Comparison of ENCODE assay signal across 1 cellular context in the genomic region with DNA sequence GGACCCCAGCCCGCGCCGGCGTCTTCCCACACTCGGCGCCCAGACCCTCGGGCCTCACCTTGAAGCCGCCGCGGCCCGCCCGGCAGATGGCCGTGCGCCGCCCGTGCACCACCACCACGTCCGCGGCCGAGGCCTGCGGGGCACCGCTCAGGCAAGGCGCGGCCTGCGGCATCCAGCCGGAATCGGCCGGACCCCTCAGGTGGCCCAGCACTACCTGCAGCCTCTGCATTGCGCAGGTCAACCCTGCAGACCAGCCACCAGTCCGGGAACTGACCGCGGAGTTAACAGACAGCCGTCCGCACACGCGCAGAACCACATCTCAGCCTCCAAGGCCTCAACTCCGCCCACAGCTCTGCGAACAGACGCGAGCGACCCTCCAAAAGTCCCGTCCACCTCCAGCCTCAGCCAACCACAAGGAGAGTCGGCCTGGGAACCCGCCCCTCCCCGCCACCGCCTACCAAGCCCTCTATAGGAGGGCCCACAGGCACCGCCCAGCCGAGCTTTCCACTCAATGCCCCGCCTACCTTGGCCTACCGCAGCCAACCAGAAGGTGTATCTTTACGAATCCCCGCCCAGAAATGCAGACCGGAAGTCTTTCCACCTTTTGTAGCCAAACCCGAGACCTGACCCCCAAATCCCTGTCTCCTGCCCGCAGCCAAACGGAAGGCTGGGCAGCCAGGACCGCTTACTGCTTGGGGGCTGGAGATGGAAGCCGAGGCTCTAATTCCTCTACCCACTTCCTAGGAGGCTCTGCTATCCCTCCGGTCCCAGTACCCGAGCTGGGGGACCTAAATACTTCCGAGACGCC.
A peak's percentile ranks its signal among the peaks of the same experiment; 100 is the strongest.
TF ChIP-seq lines count a peak whose summit lies in the region.

A gene with protein sequence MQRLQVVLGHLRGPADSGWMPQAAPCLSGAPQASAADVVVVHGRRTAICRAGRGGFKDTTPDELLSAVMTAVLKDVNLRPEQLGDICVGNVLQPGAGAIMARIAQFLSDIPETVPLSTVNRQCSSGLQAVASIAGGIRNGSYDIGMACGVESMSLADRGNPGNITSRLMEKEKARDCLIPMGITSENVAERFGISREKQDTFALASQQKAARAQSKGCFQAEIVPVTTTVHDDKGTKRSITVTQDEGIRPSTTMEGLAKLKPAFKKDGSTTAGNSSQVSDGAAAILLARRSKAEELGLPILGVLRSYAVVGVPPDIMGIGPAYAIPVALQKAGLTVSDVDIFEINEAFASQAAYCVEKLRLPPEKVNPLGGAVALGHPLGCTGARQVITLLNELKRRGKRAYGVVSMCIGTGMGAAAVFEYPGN (minus strand): TSS at position 321 of the 808 bp plus-strand sequence. CDS start 92 bp downstream, at position 229.

TF ChIP-seq in K562, 482 proteins besides CTCF, POLR2A, EP300 and RAD21 (continued from another document and continues in another):
- TF ChIP-seq HOMEZ (CRISPR knock-in tag; IDR thresholded peaks at IDR 0.05) (peak; percentile 5; the same call in 1 of the 2 replicates), HINFP (tag; conservative IDR thresholded peaks at IDR 0.05; ENCODE audit: low read depth) (no peak), JUN (IDR thresholded peaks at IDR 0.05; ENCODE audit: borderline replicate concordance, low read depth, low read length) (0 out of 2 replicates have a peak, but pooled peaks have one; percentile 16), JUN (CRISPR knock-in tag; IDR thresholded peaks at IDR 0.05; ENCODE audit: borderline replicate concordance) (0 out of 2 replicates have a peak, but pooled peaks have one; percentile 79), ZNF212 (CRISPR knock-in tag; IDR thresholded peaks at IDR 0.05) (peak; percentile 84; the same call in 1 of the 2 replicates), MBD2 (IDR thresholded peaks at IDR 0.05; ENCODE audit: borderline replicate concordance, low read depth) (peak; percentile 75; the same call in 1 of the 2 replicates), GATAD2A (IDR thresholded peaks at IDR 0.05) (no peak), ZNF511 (CRISPR knock-in tag; IDR thresholded peaks at IDR 0.05) (peak; percentile 75; the same call in 1 of the 2 replicates), NR2C1 (IDR thresholded peaks at IDR 0.05) (peak; percentile 73), NR2C1 (tag; IDR thresholded peaks at IDR 0.05) (peak; percentile 76), TEAD4 (IDR thresholded peaks at IDR 0.05; ENCODE audit: low read length) (0 out of 2 replicates have a peak, but pooled peaks have one; percentile 16), TEAD4 (CRISPR knock-in tag; IDR thresholded peaks at IDR 0.05; ENCODE audit: borderline replicate concordance) (no peak), DPF2 (IDR thresholded peaks at IDR 0.05) (peak; percentile 54; the same call in 1 of the 2 replicates), ETV1 (tag; conservative IDR thresholded peaks at IDR 0.05; ENCODE audit: low read depth) (peak; percentile 80), HNRNPH1 (optimal IDR thresholded peaks at IDR 0.05; ENCODE audit: low read depth, low read length) (no peak), FOXP1 (CRISPR knock-in tag; IDR thresholded peaks at IDR 0.05) (0 out of 2 replicates have a peak, but pooled peaks have one; percentile 60), ELF4 (CRISPR knock-in tag; IDR thresholded peaks at IDR 0.05) (peak; percentile 93), ZNF354B (CRISPR knock-in tag; IDR thresholded peaks at IDR 0.05) (0 out of 2 replicates have a peak, but pooled peaks have one; percentile 30), GABPA (tag; conservative IDR thresholded peaks at IDR 0.05; ENCODE audit: low read depth) (peak; percentile 88), NRF1 (conservative IDR thresholded peaks at IDR 0.05 in 1 of 2, IDR thresholded peaks at IDR 0.05 in 1 of 2) (peak; percentile 91 to 92), POLR2G (IDR thresholded peaks at IDR 0.05; ENCODE audit: low read depth, low read length) (peak; percentile 88), CCNT2 (IDR thresholded peaks at IDR 0.05; ENCODE audit: borderline replicate concordance, extremely low read depth, insufficient read length, low read depth, low read length) (peak; percentile 64), TEAD1 (CRISPR knock-in tag; IDR thresholded peaks at IDR 0.05) (peak in 1 of 2 experiments; percentile 74; a peak in 2 of 4 replicates), POLR2H (tag; IDR thresholded peaks at IDR 0.05; ENCODE audit: low read depth) (peak; percentile 94), ZBTB33 (CRISPR knock-in tag; IDR thresholded peaks at IDR 0.05) (0 out of 2 replicates have a peak, but pooled peaks have one; percentile 54), ZSCAN32 (CRISPR knock-in tag; IDR thresholded peaks at IDR 0.05) (0 out of 2 replicates have a peak, but pooled peaks have one; percentile 26), ZBTB17 (CRISPR knock-in tag; IDR thresholded peaks at IDR 0.05) (peak; percentile 12), MAZ (CRISPR knock-in tag; conservative IDR thresholded peaks at IDR 0.05 in 1 of 2, IDR thresholded peaks at IDR 0.05 in 1 of 2) (peak; percentile 27 to 77), CHD2 (IDR thresholded peaks at IDR 0.05; ENCODE audit: low read depth, low read length) (peak; percentile 24; the same call in 1 of the 2 replicates), ESRRA (IDR thresholded peaks at IDR 0.05; ENCODE audit: borderline replicate concordance, low read depth) (peak; percentile 65; the same call in 1 of the 2 replicates), SNRNP70 (optimal IDR thresholded peaks at IDR 0.05; ENCODE audit: low read depth, low read length) (no peak), PHF20 (IDR thresholded peaks at IDR 0.05; ENCODE audit: partially characterized antibody) (peak; percentile 37), HMGN3 (IDR thresholded peaks at IDR 0.05; ENCODE audit: borderline replicate concordance, extremely low read depth, insufficient read length, low read depth, low read length) (peak; percentile 88), CC2D1A (IDR thresholded peaks at IDR 0.05) (no peak), HDGF (IDR thresholded peaks at IDR 0.05) (peak; percentile 99), ZBTB12 (CRISPR knock-in tag; IDR thresholded peaks at IDR 0.05) (0 out of 2 replicates have a peak, but pooled peaks have one; percentile 23), PML (IDR thresholded peaks at IDR 0.05; ENCODE audit: low read length) (peak; percentile 54; the same call in 1 of the 2 replicates), U2AF2 (optimal IDR thresholded peaks at IDR 0.05; ENCODE audit: low read depth, low read length) (no peak), ZNF311 (CRISPR knock-in tag; IDR thresholded peaks at IDR 0.05) (no peak), ELF1 (tag; IDR thresholded peaks at IDR 0.05) (peak; percentile 85), ERF (CRISPR knock-in tag; IDR thresholded peaks at IDR 0.05) (peak; percentile 70), HDAC2 (IDR thresholded peaks at IDR 0.05) (peak; percentile 56; the same call in 1 of the 2 replicates)
- TF ChIP-seq, protein P1, sequence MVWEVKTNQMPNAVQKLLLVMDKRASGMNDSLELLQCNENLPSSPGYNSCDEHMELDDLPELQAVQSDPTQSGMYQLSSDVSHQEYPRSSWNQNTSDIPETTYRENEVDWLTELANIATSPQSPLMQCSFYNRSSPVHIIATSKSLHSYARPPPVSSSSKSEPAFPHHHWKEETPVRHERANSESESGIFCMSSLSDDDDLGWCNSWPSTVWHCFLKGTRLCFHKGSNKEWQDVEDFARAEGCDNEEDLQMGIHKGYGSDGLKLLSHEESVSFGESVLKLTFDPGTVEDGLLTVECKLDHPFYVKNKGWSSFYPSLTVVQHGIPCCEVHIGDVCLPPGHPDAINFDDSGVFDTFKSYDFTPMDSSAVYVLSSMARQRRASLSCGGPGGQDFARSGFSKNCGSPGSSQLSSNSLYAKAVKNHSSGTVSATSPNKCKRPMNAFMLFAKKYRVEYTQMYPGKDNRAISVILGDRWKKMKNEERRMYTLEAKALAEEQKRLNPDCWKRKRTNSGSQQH (CRISPR knock-in tag; IDR thresholded peaks at IDR 0.05) = peak; percentile 83
- TF ChIP-seq, protein P2, sequence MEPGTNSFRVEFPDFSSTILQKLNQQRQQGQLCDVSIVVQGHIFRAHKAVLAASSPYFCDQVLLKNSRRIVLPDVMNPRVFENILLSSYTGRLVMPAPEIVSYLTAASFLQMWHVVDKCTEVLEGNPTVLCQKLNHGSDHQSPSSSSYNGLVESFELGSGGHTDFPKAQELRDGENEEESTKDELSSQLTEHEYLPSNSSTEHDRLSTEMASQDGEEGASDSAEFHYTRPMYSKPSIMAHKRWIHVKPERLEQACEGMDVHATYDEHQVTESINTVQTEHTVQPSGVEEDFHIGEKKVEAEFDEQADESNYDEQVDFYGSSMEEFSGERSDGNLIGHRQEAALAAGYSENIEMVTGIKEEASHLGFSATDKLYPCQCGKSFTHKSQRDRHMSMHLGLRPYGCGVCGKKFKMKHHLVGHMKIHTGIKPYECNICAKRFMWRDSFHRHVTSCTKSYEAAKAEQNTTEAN (CRISPR knock-in tag; IDR thresholded peaks at IDR 0.05) = 0 out of 2 replicates have a peak, but pooled peaks have one; percentile 42
- TF ChIP-seq, protein P3, sequence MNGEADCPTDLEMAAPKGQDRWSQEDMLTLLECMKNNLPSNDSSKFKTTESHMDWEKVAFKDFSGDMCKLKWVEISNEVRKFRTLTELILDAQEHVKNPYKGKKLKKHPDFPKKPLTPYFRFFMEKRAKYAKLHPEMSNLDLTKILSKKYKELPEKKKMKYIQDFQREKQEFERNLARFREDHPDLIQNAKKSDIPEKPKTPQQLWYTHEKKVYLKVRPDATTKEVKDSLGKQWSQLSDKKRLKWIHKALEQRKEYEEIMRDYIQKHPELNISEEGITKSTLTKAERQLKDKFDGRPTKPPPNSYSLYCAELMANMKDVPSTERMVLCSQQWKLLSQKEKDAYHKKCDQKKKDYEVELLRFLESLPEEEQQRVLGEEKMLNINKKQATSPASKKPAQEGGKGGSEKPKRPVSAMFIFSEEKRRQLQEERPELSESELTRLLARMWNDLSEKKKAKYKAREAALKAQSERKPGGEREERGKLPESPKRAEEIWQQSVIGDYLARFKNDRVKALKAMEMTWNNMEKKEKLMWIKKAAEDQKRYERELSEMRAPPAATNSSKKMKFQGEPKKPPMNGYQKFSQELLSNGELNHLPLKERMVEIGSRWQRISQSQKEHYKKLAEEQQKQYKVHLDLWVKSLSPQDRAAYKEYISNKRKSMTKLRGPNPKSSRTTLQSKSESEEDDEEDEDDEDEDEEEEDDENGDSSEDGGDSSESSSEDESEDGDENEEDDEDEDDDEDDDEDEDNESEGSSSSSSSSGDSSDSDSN (IDR thresholded peaks at IDR 0.05; ENCODE audit: borderline replicate concordance in 1 of 2, low read depth in 2 of 2, low read length in 2 of 2) = peak; percentile 48 to 71; a peak in 3 of 4 replicates
- TF ChIP-seq, protein P4, sequence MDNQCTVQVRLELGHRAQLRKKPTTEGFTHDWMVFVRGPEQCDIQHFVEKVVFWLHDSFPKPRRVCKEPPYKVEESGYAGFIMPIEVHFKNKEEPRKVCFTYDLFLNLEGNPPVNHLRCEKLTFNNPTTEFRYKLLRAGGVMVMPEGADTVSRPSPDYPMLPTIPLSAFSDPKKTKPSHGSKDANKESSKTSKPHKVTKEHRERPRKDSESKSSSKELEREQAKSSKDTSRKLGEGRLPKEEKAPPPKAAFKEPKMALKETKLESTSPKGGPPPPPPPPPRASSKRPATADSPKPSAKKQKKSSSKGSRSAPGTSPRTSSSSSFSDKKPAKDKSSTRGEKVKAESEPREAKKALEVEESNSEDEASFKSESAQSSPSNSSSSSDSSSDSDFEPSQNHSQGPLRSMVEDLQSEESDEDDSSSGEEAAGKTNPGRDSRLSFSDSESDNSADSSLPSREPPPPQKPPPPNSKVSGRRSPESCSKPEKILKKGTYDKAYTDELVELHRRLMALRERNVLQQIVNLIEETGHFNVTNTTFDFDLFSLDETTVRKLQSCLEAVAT (IDR thresholded peaks at IDR 0.05) = no peak; a peak in 1 of 4 replicates
